8 cellular contexts compared by ENCODE assay signal in the genomic region with DNA sequence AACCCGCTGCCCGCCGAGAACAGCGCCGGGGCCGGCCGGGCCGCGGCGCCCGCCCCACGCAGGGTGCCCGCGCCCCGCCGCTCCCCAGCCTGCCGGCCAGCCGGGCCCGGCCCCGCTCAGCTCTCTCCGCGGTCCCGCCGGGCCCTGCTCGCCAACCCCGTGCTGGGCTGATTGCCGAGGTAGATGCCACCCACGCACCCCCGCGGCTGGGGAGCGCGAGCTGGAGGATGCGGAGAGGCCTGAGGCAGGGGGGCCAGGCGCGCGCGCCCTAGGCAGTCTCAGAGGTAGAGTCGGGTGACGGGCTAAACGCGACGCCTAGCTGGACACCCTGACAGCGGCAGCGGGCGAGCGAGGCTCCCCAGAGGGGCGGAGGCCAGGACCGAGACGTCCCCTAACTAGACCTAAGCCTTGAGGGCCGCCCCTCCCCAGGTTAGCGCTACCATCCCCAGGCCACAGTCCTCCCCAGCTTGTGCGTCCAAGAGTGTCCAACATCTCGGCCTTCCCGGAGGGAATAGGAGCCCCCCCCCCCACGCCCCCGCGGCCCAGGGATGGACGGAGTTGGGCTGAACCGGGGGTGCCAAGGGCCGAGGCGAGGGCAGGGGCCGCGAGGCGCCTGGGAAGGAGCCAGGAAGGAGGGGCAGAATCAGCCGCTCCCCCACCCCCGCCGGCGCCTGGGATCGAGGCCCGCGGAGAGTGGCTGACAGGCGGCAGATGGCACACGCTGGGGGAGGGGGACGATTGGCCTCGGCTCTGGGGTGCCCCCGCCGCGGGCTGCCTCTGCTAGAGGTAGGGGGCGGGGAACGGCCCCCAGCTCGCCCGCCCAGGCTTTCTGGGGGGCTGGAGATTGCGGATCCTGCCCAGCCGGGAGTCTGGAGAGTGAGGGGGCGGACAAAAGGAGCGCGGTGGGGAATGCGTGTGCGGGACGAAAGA. TPM values are rescaled to one million over a fixed set of nuclear protein-coding genes. Genes with fewer than 3 reads are reported as not detected.
DNase-seq lines count a peak whose midpoint lies in the region; TF ChIP-seq lines count a peak whose summit lies in the region.

No MANE protein-coding gene starts in this region.

- H3K27ac Mint-ChIP-seq in MCF 10A (ENCODE audit: low read depth, unreplicated experiment), result no peak overlapping the region

- no peaks in the 10 kb centered on the region for H3K9me3 Mint-ChIP-seq in MCF 10A (ENCODE audit: unreplicated experiment)

- peaks cover 4% of the 10 kb centered on the region for H3K4me1 Mint-ChIP-seq in MCF 10A (ENCODE audit: insufficient read depth, unreplicated experiment)

- POLR2A ChIA-PET in MCF 10A (lab: Yijun Ruan, JAX), result interaction anchor here (0.8 kb wide), 1 partner anchor 168 kb away, joined by 3 read pairs; no protein-coding TSS in a partner anchor

- H3K36me3 ChIP-seq in BLaER1 treated with 17β-estradiol and CSF1 and Interleukin-3, amounts not matched to agents 10 nM and 100 nM, result no peaks in the 10 kb centered on the region

- no peak for TF ChIP-seq CTCF in MCF 10A (IDR thresholded peaks at IDR 0.05; ENCODE audit: unreplicated experiment)

- peak overlapping the region; percentile 79 to 100 (median 99) for H3K4me2 ChIP-seq in BLaER1 treated with 17β-estradiol and CSF1 and Interleukin-3, amounts not matched to agents 10 nM and 100 nM

- H3K36me3 Mint-ChIP-seq in MCF 10A (ENCODE audit: insufficient read depth, unreplicated experiment), result no peaks in the 10 kb centered on the region

- H3K27me3 Mint-ChIP-seq in MCF 10A (ENCODE audit: insufficient read depth, unreplicated experiment), result peaks cover 59% of the 10 kb centered on the region

- peak overlapping the region; percentile 35 for H3K4me3 Mint-ChIP-seq in MCF 10A (ENCODE audit: unreplicated experiment)

- no peaks in the 10 kb centered on the region for H3K9me3 ChIP-seq in BLaER1 treated with 17β-estradiol and CSF1 and Interleukin-3, amounts not matched to agents 10 nM and 100 nM (replicated peaks in 1 of 11)

- CTCF ChIA-PET in MCF 10A (lab: Yijun Ruan, JAX), result interaction anchor here (0.5 to 3.3 kb wide), 19 partner anchors 9 to 448 kb away, joined by 3 to 26 read pairs (median 4); no protein-coding TSS in a partner anchor

- peaks cover 14 to 53% (median 47%) of the 10 kb centered on the region in 10 experiments for H3K4me1 ChIP-seq in BLaER1 treated with 17β-estradiol and CSF1 and Interleukin-3, amounts not matched to agents 10 nM and 100 nM

- peak overlapping the region in 10 of 11 experiments; percentile 18 to 75 (median 60); a peak in 19 of 22 replicates for H3K27ac ChIP-seq in BLaER1 treated with 17β-estradiol and CSF1 and Interleukin-3, amounts not matched to agents 10 nM and 100 nM

- peaks cover 0 to 25% (median 9%) of the 10 kb centered on the region in 11 experiments; a peak in 13 of 22 replicates for H3K27me3 ChIP-seq in BLaER1 treated with 17β-estradiol and CSF1 and Interleukin-3, amounts not matched to agents 10 nM and 100 nM

- BruUV-seq in MCF 10A (replicated peaks; lab: Mats Ljungman, UMichigan), result no TSS peak

- H3K9ac ChIP-seq in BLaER1 treated with 17β-estradiol and CSF1 and Interleukin-3, amounts not matched to agents 10 nM and 100 nM, result peak overlapping the region; percentile 61 to 97 (median 95)

- peak overlapping the region; percentile 73 to 87 (median 79) for H3K4me3 ChIP-seq in BLaER1 treated with 17β-estradiol and CSF1 and Interleukin-3, amounts not matched to agents 10 nM and 100 nM

- peaks cover 0 to 10% (median 0%) of the 10 kb centered on the region in 11 experiments; a peak in 3 of 22 replicates for H4K20me1 ChIP-seq in BLaER1 treated with 17β-estradiol and CSF1 and Interleukin-3, amounts not matched to agents 10 nM and 100 nM

- intact Hi-C loops in MCF 10A (cut with micrococcal nuclease), result loop anchor here (5.0 kb wide), 2 partner anchors 251 to 366 kb away; no protein-coding TSS in a partner anchor

- DNase-seq in NCI-H1694 (lab: John Stamatoyannopoulos, UW), result peak; percentile 59
- peak; percentile 6 for DNase-seq in MCF 10A (ENCODE audit: unreplicated experiment)
- peak; percentile 88 for DNase-seq in left kidney (ENCODE audit: low read depth, low spot score)
- DNase-seq in stimulated activated CD4-positive, alpha-beta T cell treated with anti-CD3 and anti-CD28 coated beads, Interleukin-4, amount 100 ng/mL, for 24 hours, result peak; percentile 31
- no peak for DNase-seq in H4 (ENCODE audit: low spot score)
- no peak for DNase-seq in cerebellar nuclear complex (lab: John Stamatoyannopoulos, UW)
- DNase-seq in AG20443 (ENCODE audit: low spot score), result no peak

RNA-seq across cellular contexts. Expression of gene ZNF423, which starts 2.6 kb away (rescaled TPM):
- total RNA-seq in MCF 10A (2022), result not detected in 2 replicates
- total RNA-seq in H4 (2014; rRNA removed; shearing (Covaris generic)), result 0.04 and 0.97 TPM in 2 replicates

Comparison
In these comparisons a context has a peak if more than half of its experiments do, and no peak if none do; other contexts are left out.
1. DNase-seq: peak in NCI-H1694 (single experiment), MCF 10A (single experiment), left kidney (single experiment) and stimulated activated CD4-positive, alpha-beta T cell treated with anti-CD3 and anti-CD28 coated beads, Interleukin-4, amount 100 ng/mL, for 24 hours (single experiment); none in H4 (single experiment), cerebellar nuclear complex (0 of 2) and AG20443 (single experiment).